ENCODE assay signal across 12 cellular contexts in genomic region chr2:207219716-207220414, GRCh38. TPM values are rescaled to one million over a fixed set of nuclear protein-coding genes. Genes with fewer than 3 reads are reported as not detected.
DNase-seq lines count a peak whose midpoint lies in the region; ATAC-seq and TF ChIP-seq lines count a peak whose summit lies in the region.
"Had no signal": no experiment of that assay in that cellular context is flagged by ENCODE, and none has a peak within 500 bp of the region (broad histone marks: within the 10 kb centered on the region; RNA-seq: fewer than 3 reads in every experiment).

No MANE protein-coding gene starts in this region.

- no peaks in the 10 kb centered on the region for H3K36me3 ChIP-seq in PC-3 (ENCODE audit: low read depth, low read length)
- no peaks in the 10 kb centered on the region for H3K36me3 ChIP-seq in endodermal cell (ENCODE audit: control insufficient read depth, insufficient read depth, low read length)
- H3K36me3 ChIP-seq in neuronal stem cell (replicated peaks in 1 of 2; ENCODE audit: control insufficient read depth in 2 of 2, insufficient read depth in 2 of 2, low read length in 2 of 2): no peaks in the 10 kb centered on the region
- H3K36me3 ChIP-seq in spleen: no peaks in the 10 kb centered on the region

- CTCF ChIA-PET in PC-3 (lab: Charles Lee): interaction anchor here (0.7 to 0.8 kb wide), 2 partner anchors 55 to 122 kb away, joined by 3 read pairs; no protein-coding TSS in a partner anchor

- no peak overlapping the region for H3K18ac ChIP-seq in neuronal stem cell (ENCODE audit: low read length)

- H3K4me3 ChIP-seq in PC-3 (ENCODE audit: low read length): peak overlapping the region; percentile 34
- no peak overlapping the region for H3K4me3 ChIP-seq in endodermal cell (ENCODE audit: low read length)
- H3K4me3 ChIP-seq in neuronal stem cell (ENCODE audit: low read length in 2 of 2): no peak overlapping the region
- no peak overlapping the region for H3K4me3 ChIP-seq in spleen
- H3K4me3 ChIP-seq: SK-N-MC had no signal

- H3K9ac ChIP-seq in PC-3 (ENCODE audit: low read length) (no peak overlapping the region), endodermal cell (ENCODE audit: extremely low read depth, low read length, poor library complexity, severe bottlenecking) (no peak overlapping the region), neuronal stem cell (ENCODE audit: low read depth, low read length, poor library complexity) (no peak overlapping the region)

- H2BK5ac ChIP-seq in neuronal stem cell (ENCODE audit: low read length): no peak overlapping the region

- H3F3A ChIP-seq in PC-3 (ENCODE audit: low read length, unreplicated experiment): no peaks in the 10 kb centered on the region

- 87 to 94% methylated on average over 8 to 9 of the region's 9 CpGs for WGBS in endodermal cell (ENCODE audit: insufficient coverage in 1 of 2, insufficient read length in 1 of 2), 2 experiments
- WGBS in neuronal stem cell (ENCODE audit: extremely low coverage in 2 of 2, insufficient read length in 2 of 2, insufficient replicate concordance in 1 of 2), 2 donors: no CpG with 5 or more reads among the region's 9 CpGs
- 90 to 95% (median 91%) methylated on average over 9 of the region's 9 CpGs for WGBS in spleen, 5 donors

- no peaks in the 10 kb centered on the region for H3K9me3 Mint-ChIP-seq in endodermal cell
- H3K9me3 Mint-ChIP-seq: activated CD4-positive, alpha-beta T cell treated with anti-CD3 and anti-CD28 coated beads, Interleukin-2, amount 10 ng/mL, durations not matched to agents 7 days and 5 days; stimulated activated naive CD8-positive, alpha-beta T cell treated with anti-CD3 and anti-CD28 coated beads, Interleukin-15, Interleukin-2, amounts not matched to agents 100 ng/mL and 50 ng/mL, for 24 hours had no signal

- H4K20me1 ChIP-seq in PC-3 (ENCODE audit: low read length): no peaks in the 10 kb centered on the region

- intact Hi-C loops in PC-3 (cut with micrococcal nuclease) (loop anchor here (1.0 to 5.0 kb wide), 7 partner anchors 31 to 252 kb away; no protein-coding TSS in a partner anchor), spleen (cut with DNase I; ENCODE audit: low total_unique reads) (no loop called here)

- H3K4me2 ChIP-seq in PC-3 (ENCODE audit: low read length) (peak overlapping the region; percentile 64), neuronal stem cell (ENCODE audit: insufficient read depth, low read length, poor library complexity, severe bottlenecking) (no peak overlapping the region)

- no peak overlapping the region for H2BK120ac ChIP-seq in neuronal stem cell (ENCODE audit: low read depth, low read length)

- no peaks in the 10 kb centered on the region for H3K9me2 ChIP-seq in PC-3 (replicated peaks; ENCODE audit: low read length)

- no peaks in the 10 kb centered on the region for H3K36me3 Mint-ChIP-seq in endodermal cell (ENCODE audit: low read depth)

- H3K27ac ChIP-seq in PC-3 (ENCODE audit: low read length) (peak overlapping the region; percentile 36), endodermal cell (ENCODE audit: low read depth, low read length) (peak overlapping the region; percentile 54), neuronal stem cell (replicated peaks; ENCODE audit: low read length) (no peak overlapping the region), spleen (no peak overlapping the region)
- H3K27ac ChIP-seq: SK-N-MC had no signal

- H3K14ac ChIP-seq in neuronal stem cell (ENCODE audit: low read length): no peak overlapping the region

- peak; percentile 96 for ATAC-seq in PC-3

- H3K79me1 ChIP-seq in neuronal stem cell (ENCODE audit: low read depth, low read length): no peaks in the 10 kb centered on the region

- no TSS peak for BruUV-seq in PC-3 (replicated peaks; lab: Mats Ljungman, UMichigan)

- POLR2A ChIA-PET in PC-3 (lab: Charles Lee; ENCODE audit: unreplicated experiment): interaction anchor here (0.6 to 0.8 kb wide), 5 partner anchors 36 to 611 kb away, joined by 3 to 6 read pairs (median 4); no protein-coding TSS in a partner anchor

- H2AFZ ChIP-seq in PC-3 (ENCODE audit: low read length): no peak overlapping the region
- peak overlapping the region; percentile 65 for H2AFZ ChIP-seq in neuronal stem cell (ENCODE audit: low read length)

- no peak overlapping the region for H3K4me3 Mint-ChIP-seq in endodermal cell
- H3K4me3 Mint-ChIP-seq: activated CD4-positive, alpha-beta T cell treated with anti-CD3 and anti-CD28 coated beads, Interleukin-2, amount 10 ng/mL, durations not matched to agents 7 days and 5 days; stimulated activated naive CD8-positive, alpha-beta T cell treated with anti-CD3 and anti-CD28 coated beads, Interleukin-15, Interleukin-2, amounts not matched to agents 100 ng/mL and 50 ng/mL, for 24 hours had no signal

- H3K4me1 ChIP-seq in PC-3 (ENCODE audit: insufficient read depth, low read length): peaks cover 17% of the 10 kb centered on the region
- peaks cover 13% of the 10 kb centered on the region for H3K4me1 ChIP-seq in endodermal cell (ENCODE audit: control insufficient read depth, insufficient read depth, low read length)
- H3K4me1 ChIP-seq in neuronal stem cell (ENCODE audit: control insufficient read depth in 2 of 2, insufficient read depth in 1 of 2, low read depth in 1 of 2, low read length in 2 of 2): peaks cover 12 to 51% of the 10 kb centered on the region in 2 donors
- peaks cover 0 to 5% (median 0%) of the 10 kb centered on the region in 6 donors for H3K4me1 ChIP-seq in spleen

- no peak overlapping the region for H4K8ac ChIP-seq in neuronal stem cell (ENCODE audit: low read depth, low read length)

- peaks cover 41% of the 10 kb centered on the region for H3K4me1 Mint-ChIP-seq in endodermal cell

- H3K4ac ChIP-seq in neuronal stem cell (ENCODE audit: low read length): no peak overlapping the region

- no peak overlapping the region for H2AK5ac ChIP-seq in neuronal stem cell (ENCODE audit: low read depth, low read length)

- in situ Hi-C loops in G401 (cut with HindIII; ENCODE audit: low sequenced_read_pairs): no loop called here

- H3K9me3 ChIP-seq in PC-3 (ENCODE audit: low read length) (no peaks in the 10 kb centered on the region), endodermal cell (ENCODE audit: control insufficient read depth, low read length) (no peaks in the 10 kb centered on the region), neuronal stem cell (replicated peaks in 1 of 2; ENCODE audit: control insufficient read depth in 2 of 2, insufficient read depth in 1 of 2, low read depth in 1 of 2, low read length in 2 of 2) (no peaks in the 10 kb centered on the region), spleen (no peaks in the 10 kb centered on the region)

- no peaks in the 10 kb centered on the region for H3K27me3 Mint-ChIP-seq in endodermal cell (ENCODE audit: insufficient read depth)

- DNase-seq in G401 (ENCODE audit: low spot score): peak; percentile 64
- DNase-seq in PC-3: peak; percentile 93
- no peak for DNase-seq in endodermal cell
- DNase-seq in neuronal stem cell (ENCODE audit: low spot score): no peak
- no peak for DNase-seq in HuH-7.5 (ENCODE audit: low spot score)
- no peak for DNase-seq in DMS79 (lab: John Stamatoyannopoulos, UW)
- DNase-seq in spleen: no peak
- DNase-seq in T1000 (lab: John Stamatoyannopoulos, UW): no peak
- DNase-seq: activated CD4-positive, alpha-beta T cell treated with anti-CD3 and anti-CD28 coated beads, Interleukin-2, amount 10 ng/mL, durations not matched to agents 7 days and 5 days; activated gamma-delta T cell treated with Interleukin-2 at 50 U/mL for 16 hours had no signal

- H3K27me3 ChIP-seq in PC-3 (ENCODE audit: low read length) (no peaks in the 10 kb centered on the region), endodermal cell (ENCODE audit: control insufficient read depth, insufficient read depth, low read length, poor library complexity, severe bottlenecking) (no peaks in the 10 kb centered on the region), neuronal stem cell (ENCODE audit: control insufficient read depth in 3 of 3, insufficient read depth in 3 of 3, low read depth in 1 of 3, low read length in 3 of 3) (no peaks in the 10 kb centered on the region), spleen (replicated peaks in 1 of 7) (no peaks in the 10 kb centered on the region)

- no peaks in the 10 kb centered on the region for H3K79me2 ChIP-seq in PC-3 (ENCODE audit: low read length)

- TF ChIP-seq CTCF in PC-3 (conservative IDR thresholded peaks at IDR 0.05; ENCODE audit: low read depth, low read length) (no peak), endodermal cell (conservative IDR thresholded peaks at IDR 0.05) (no peak), spleen (IDR thresholded peaks at IDR 0.05 in 8 of 11, conservative IDR thresholded peaks at IDR 0.05 in 3 of 11) (no peak)

- no peak overlapping the region for H3K23ac ChIP-seq in neuronal stem cell (ENCODE audit: low read depth, low read length, poor library complexity)

- H3K27ac Mint-ChIP-seq in endodermal cell: no peak overlapping the region
- H3K27ac Mint-ChIP-seq: activated CD4-positive, alpha-beta T cell treated with anti-CD3 and anti-CD28 coated beads, Interleukin-2, amount 10 ng/mL, durations not matched to agents 7 days and 5 days; stimulated activated naive CD8-positive, alpha-beta T cell treated with anti-CD3 and anti-CD28 coated beads, Interleukin-15, Interleukin-2, amounts not matched to agents 100 ng/mL and 50 ng/mL, for 24 hours had no signal

- no peak overlapping the region for H4K91ac ChIP-seq in neuronal stem cell (ENCODE audit: low read depth, low read length, poor library complexity)

- H2BK12ac ChIP-seq in neuronal stem cell (ENCODE audit: low read length): no peak overlapping the region

- TF ChIP-seq POLR2A in spleen (IDR thresholded peaks at IDR 0.05): no peak

- no peak overlapping the region for H2BK15ac ChIP-seq in neuronal stem cell (ENCODE audit: low read length)

RNA-seq across cellular contexts. Expression of gene KLF7, which starts 54.1 kb away (rescaled TPM):
- total RNA-seq in G401 (2014; rRNA removed; shearing (Covaris generic)): 1.2 and 1.7 TPM in 2 replicates
- total RNA-seq in PC-3 (2014; rRNA removed) (4.0 and 5.6 TPM in 2 replicates), endodermal cell (10 to 100 TPM; 27.4 to 27.8 TPM), spleen (10 to 100 TPM; 23.6 to 74.4 (median 43.3) TPM)
- 23.3 TPM for polyA plus RNA-seq in endodermal cell (2013, experiment 1 of 2)
- 22.4 TPM for polyA plus RNA-seq in endodermal cell (2013, experiment 2 of 2)
- polyA plus RNA-seq in neuronal stem cell (2013, experiment 1 of 2): 10.9 TPM
- polyA plus RNA-seq in neuronal stem cell (2013, experiment 2 of 2): 12.5 TPM
- polyA plus RNA-seq in spleen: 1 to 10 TPM; 2.9 to 3.8 (median 2.9) TPM

Comparison
In these comparisons a context has a peak if more than half of its experiments do, and no peak if none do; other contexts are left out.
1. DNase-seq: peak in G401 (single experiment) and PC-3 (single experiment); none in endodermal cell (single experiment), neuronal stem cell (single experiment), HuH-7.5 (single experiment), DMS79 (single experiment), spleen (single experiment) and T1000 (single experiment).
2. H3K27ac ChIP-seq: peak in PC-3 (single experiment) and endodermal cell (single experiment); none in neuronal stem cell (single experiment) and spleen (0 of 8).